ENCODE assay signal across 13 cellular contexts in the genomic region with DNA sequence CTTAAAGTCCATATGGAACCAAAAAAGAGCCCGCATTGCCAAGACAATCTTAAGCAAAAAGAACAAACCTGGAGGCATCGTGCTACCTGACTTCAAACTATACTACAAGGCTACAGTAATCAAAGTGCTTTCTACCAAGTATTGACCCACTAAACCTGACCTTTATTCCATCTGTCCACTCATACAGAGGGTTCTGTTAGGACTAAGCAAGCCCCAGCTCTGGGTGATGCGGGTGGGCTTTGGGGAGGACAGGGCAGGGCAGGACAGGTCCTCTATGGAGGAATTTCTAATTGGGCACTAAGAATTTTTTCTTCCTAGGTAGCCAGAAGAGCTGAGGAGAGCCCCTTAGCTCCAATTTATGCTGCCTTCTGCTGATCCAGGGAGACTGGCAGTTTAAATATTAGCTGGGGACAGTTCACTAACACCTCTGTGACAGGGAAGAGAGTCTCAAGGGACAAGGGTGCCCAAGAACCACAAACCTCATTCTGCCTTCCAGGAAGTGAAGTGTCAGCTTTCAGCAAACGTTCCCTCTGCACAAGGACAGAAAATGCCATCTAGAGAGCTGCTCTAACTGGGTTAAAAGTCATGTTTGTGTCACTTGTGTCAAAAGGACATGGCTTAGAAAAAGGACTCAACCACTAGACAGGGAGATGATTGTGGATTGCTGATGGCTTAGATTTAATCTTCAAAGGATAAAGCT.
A peak's percentile ranks its signal among the peaks of the same experiment; 100 is the strongest.
DNase-seq lines count a peak whose midpoint lies in the region; ATAC-seq lines count a peak whose summit lies in the region.
"Had no signal": no experiment of that assay in that cellular context is flagged by ENCODE, and none has a peak within 500 bp of the region (broad histone marks: within the 10 kb centered on the region; RNA-seq: fewer than 3 reads in every experiment).

No MANE protein-coding gene starts in this region.

- no peaks in the 10 kb centered on the region for H3K27me3 Mint-ChIP-seq in T-helper 17 cell

- H3K4me1 ChIP-seq in BLaER1 treated with 17β-estradiol and CSF1 and Interleukin-3, amounts not matched to agents 10 nM and 100 nM = peaks cover 17 to 25% (median 21%) of the 10 kb centered on the region in 10 experiments
- H3K4me1 ChIP-seq: parathyroid adenoma had no signal

- no peaks in the 10 kb centered on the region for H3K27me3 ChIP-seq in BLaER1 treated with 17β-estradiol and CSF1 and Interleukin-3, amounts not matched to agents 10 nM and 100 nM

- H3K27ac ChIP-seq in BLaER1 treated with 17β-estradiol and CSF1 and Interleukin-3, amounts not matched to agents 10 nM and 100 nM = no peak overlapping the region; a peak in 1 of 22 replicates
- H3K27ac ChIP-seq: parathyroid adenoma had no signal

- peak overlapping the region in 3 of 11 experiments; percentile 8 to 39 (median 16); a peak in 2 of 22 replicates for H3K9ac ChIP-seq in BLaER1 treated with 17β-estradiol and CSF1 and Interleukin-3, amounts not matched to agents 10 nM and 100 nM
- H3K9ac ChIP-seq: parathyroid adenoma had no signal

- no peaks in the 10 kb centered on the region for H3K36me3 Mint-ChIP-seq in T-helper 17 cell (ENCODE audit: low read depth)

- no peaks in the 10 kb centered on the region for H3K4me1 Mint-ChIP-seq in T-helper 17 cell

- DNase-seq in T-helper 17 cell (no peak), hypothalamus (lab: John Stamatoyannopoulos, UW) (no peak), kidney tubule cell (ENCODE audit: low spot score) (no peak), NCI-H774 (lab: John Stamatoyannopoulos, UW) (no peak)
- DNase-seq: NCI-H524; stimulated activated CD4-positive, alpha-beta T cell treated with anti-CD3 and anti-CD28 coated beads, Interleukin-4, amount 100 ng/mL, for 4 hours; substantia nigra had no signal

- no peak overlapping the region; a peak in 1 of 20 replicates for H3K4me3 ChIP-seq in BLaER1 treated with 17β-estradiol and CSF1 and Interleukin-3, amounts not matched to agents 10 nM and 100 nM
- H3K4me3 ChIP-seq: lung had no signal

- no peaks in the 10 kb centered on the region for H3K36me3 ChIP-seq in BLaER1 treated with 17β-estradiol and CSF1 and Interleukin-3, amounts not matched to agents 10 nM and 100 nM

- H3K4me2 ChIP-seq in BLaER1 treated with 17β-estradiol and CSF1 and Interleukin-3, amounts not matched to agents 10 nM and 100 nM = peak overlapping the region; percentile 34 to 87 (median 67); a peak in 21 of 22 replicates

- no peaks in the 10 kb centered on the region for H4K20me1 ChIP-seq in BLaER1 treated with 17β-estradiol and CSF1 and Interleukin-3, amounts not matched to agents 10 nM and 100 nM

- ATAC-seq in GM19043 (IDR thresholded peaks at IDR 0.05; ENCODE audit: low read depth, unreplicated experiment) (peak; percentile 95), HG03159 (IDR thresholded peaks at IDR 0.05; ENCODE audit: unreplicated experiment) (peak; percentile 62), T-helper 17 cell (peak; percentile 16), GM21526 (IDR thresholded peaks at IDR 0.05; ENCODE audit: low FRiP score, unreplicated experiment) (no peak)

- peaks cover 0 to 15% (median 4%) of the 10 kb centered on the region in 11 experiments; a peak in 8 of 22 replicates for H3K9me3 ChIP-seq in BLaER1 treated with 17β-estradiol and CSF1 and Interleukin-3, amounts not matched to agents 10 nM and 100 nM (replicated peaks in 1 of 11)
- peaks cover 3% of the 10 kb centered on the region for H3K9me3 ChIP-seq in T-helper 17 cell (ENCODE audit: control insufficient read depth, low read length, poor library complexity, severe bottlenecking)

- H3K27ac Mint-ChIP-seq in T-helper 17 cell = no peak overlapping the region

- H3K4me3 Mint-ChIP-seq in T-helper 17 cell = no peak overlapping the region
